ENCODE assay signal across 10 cellular contexts in genomic region chr2:233082934-233083755, GRCh38. TPM values are rescaled to one million over a fixed set of nuclear protein-coding genes. Genes with fewer than 3 reads are reported as not detected.
DNase-seq lines count a peak whose midpoint lies in the region; ATAC-seq, FAIRE-seq and TF ChIP-seq lines count a peak whose summit lies in the region.
"Had no signal": no experiment of that assay in that cellular context is flagged by ENCODE, and none has a peak within 500 bp of the region (broad histone marks: within the 10 kb centered on the region; RNA-seq: fewer than 3 reads in every experiment).

No MANE protein-coding gene starts in this region.

- no peaks in the 10 kb centered on the region for H3K36me3 ChIP-seq in kidney (ENCODE audit: control insufficient read depth in 1 of 2, insufficient read depth in 2 of 2, low read length in 2 of 2)
- H3K36me3 ChIP-seq in suprapubic skin: no peaks in the 10 kb centered on the region

- H3K4me1 ChIP-seq in kidney (ENCODE audit: control insufficient read depth in 1 of 2, insufficient read depth in 1 of 2, low read depth in 1 of 2, low read length in 2 of 2) (peaks cover 8 to 20% of the 10 kb centered on the region in 2 donors), suprapubic skin (peaks cover 10% of the 10 kb centered on the region)

- CTCF ChIA-PET in activated CD4-positive, alpha-beta T cell treated with anti-CD3 and anti-CD28 coated beads, Interleukin-2, amount 10 ng/mL, durations not matched to agents 7 days and 5 days (lab: Charles Lee): interaction anchor here (0.6 to 7.9 kb wide), 9 partner anchors 12 to 299 kb away, joined by 3 to 57 read pairs (median 4); partner anchors contain the start of gene INPP5D
- CTCF ChIA-PET in activated CD8-positive, alpha-beta T cell treated with anti-CD3 and anti-CD28 coated beads for 36 hours (lab: Charles Lee): interaction anchor here (1.1 to 5.3 kb wide), 5 partner anchors 13 to 30 kb away, joined by 3 to 32 read pairs (median 7); partner anchors contain the start of gene INPP5D

- 62% methylated on average over 6 of the region's 9 CpGs for WGBS in suprapubic skin

- intact Hi-C loops in activated CD8-positive, alpha-beta T cell treated with anti-CD3 and anti-CD28 coated beads for 36 hours (cut with micrococcal nuclease): loop anchor here (5.0 kb wide), 1 partner anchor 159 kb away; no protein-coding TSS in a partner anchor
- intact Hi-C loops in kidney (cut with DNase I): no loop called here

- H3K4me3 ChIP-seq in kidney (ENCODE audit: low read length in 2 of 2) (no peak overlapping the region), suprapubic skin (no peak overlapping the region)

- H3K27me3 Mint-ChIP-seq in activated CD4-positive, alpha-beta T cell treated with anti-CD3 and anti-CD28 coated beads, Interleukin-2, amount 10 ng/mL, durations not matched to agents 7 days and 5 days: no peaks in the 10 kb centered on the region
- no peaks in the 10 kb centered on the region for H3K27me3 Mint-ChIP-seq in activated CD8-positive, alpha-beta T cell treated with anti-CD3 and anti-CD28 coated beads for 36 hours

- H3K4me3 Mint-ChIP-seq in activated CD4-positive, alpha-beta T cell treated with anti-CD3 and anti-CD28 coated beads, Interleukin-2, amount 10 ng/mL, durations not matched to agents 7 days and 5 days: peak overlapping the region; percentile 65
- H3K4me3 Mint-ChIP-seq in activated CD8-positive, alpha-beta T cell treated with anti-CD3 and anti-CD28 coated beads for 36 hours: no peak overlapping the region

- peaks cover 89% of the 10 kb centered on the region for H3K4me1 Mint-ChIP-seq in activated CD4-positive, alpha-beta T cell treated with anti-CD3 and anti-CD28 coated beads, Interleukin-2, amount 10 ng/mL, durations not matched to agents 7 days and 5 days
- peaks cover 82% of the 10 kb centered on the region for H3K4me1 Mint-ChIP-seq in activated CD8-positive, alpha-beta T cell treated with anti-CD3 and anti-CD28 coated beads for 36 hours (ENCODE audit: low read depth)

- H3K9me3 ChIP-seq in kidney (ENCODE audit: control insufficient read depth in 1 of 2, low read length in 2 of 2) (no peaks in the 10 kb centered on the region), suprapubic skin (no peaks in the 10 kb centered on the region)

- H3K27me3 ChIP-seq in suprapubic skin: no peaks in the 10 kb centered on the region

- TF ChIP-seq POLR2A in suprapubic skin (IDR thresholded peaks at IDR 0.05): no peak

- no peak for TF ChIP-seq EP300 in suprapubic skin (IDR thresholded peaks at IDR 0.05)

- FAIRE-seq in kidney (lab: Jason Lieb, UNC): no peak

- no peak for TF ChIP-seq CTCF in activated CD8-positive, alpha-beta T cell treated with anti-CD3 and anti-CD28 coated beads for 36 hours (IDR thresholded peaks at IDR 0.05)
- TF ChIP-seq CTCF in kidney (IDR thresholded peaks at IDR 0.05; ENCODE audit: borderline replicate concordance, extremely low read depth, insufficient read depth): no peak
- no peak for TF ChIP-seq CTCF in suprapubic skin (IDR thresholded peaks at IDR 0.05)

- H3K9ac ChIP-seq in kidney (ENCODE audit: low read length in 2 of 2): no peak overlapping the region

- H3K27ac ChIP-seq in kidney (ENCODE audit: low read depth in 2 of 2, low read length in 2 of 2) (peak overlapping the region; percentile 30 to 86), suprapubic skin (peak overlapping the region; percentile 61)

- DNase-seq in activated CD4-positive, alpha-beta T cell treated with anti-CD3 and anti-CD28 coated beads, Interleukin-2, amount 10 ng/mL, durations not matched to agents 7 days and 5 days: no peak
- no peak for DNase-seq in activated CD4-positive, alpha-beta T cell treated with anti-CD3 and anti-CD28 coated beads, Interleukin-2, amount 50 U/mL, for 4 hours
- DNase-seq in activated CD8-positive, alpha-beta T cell treated with anti-CD3 and anti-CD28 coated beads for 36 hours: no peak
- peak; percentile 45 for DNase-seq in kidney
- peak in 1 of 2 donors; percentile 46 for DNase-seq in suprapubic skin (ENCODE audit: low spot score in 2 of 2)
- no peak for DNase-seq in AG08395 (ENCODE audit: low spot score)
- DNase-seq in H4 (ENCODE audit: low spot score): no peak

- POLR2A ChIA-PET in activated CD4-positive, alpha-beta T cell treated with anti-CD3 and anti-CD28 coated beads, Interleukin-2, amount 10 ng/mL, durations not matched to agents 7 days and 5 days (lab: Charles Lee): interaction anchor here (2.6 kb wide), 1 partner anchor 22 kb away, joined by 19 read pairs; the partner anchor contains the start of gene INPP5D
- POLR2A ChIA-PET in activated CD8-positive, alpha-beta T cell treated with anti-CD3 and anti-CD28 coated beads for 36 hours (lab: Charles Lee): interaction anchor here (0.6 to 10.3 kb wide), 8 partner anchors 9 to 336 kb away, joined by 3 to 119 read pairs (median 5); partner anchors contain the start of genes ATG16L1 and INPP5D

- no peak for ATAC-seq in activated CD8-positive, alpha-beta T cell treated with anti-CD3 and anti-CD28 coated beads for 36 hours
- no peak for ATAC-seq in HG02840 (IDR thresholded peaks at IDR 0.05; ENCODE audit: low FRiP score, unreplicated experiment)

- peaks cover 81% of the 10 kb centered on the region for H3K36me3 Mint-ChIP-seq in activated CD4-positive, alpha-beta T cell treated with anti-CD3 and anti-CD28 coated beads, Interleukin-2, amount 10 ng/mL, durations not matched to agents 7 days and 5 days (ENCODE audit: low read depth)
- peaks cover 51% of the 10 kb centered on the region for H3K36me3 Mint-ChIP-seq in activated CD8-positive, alpha-beta T cell treated with anti-CD3 and anti-CD28 coated beads for 36 hours (ENCODE audit: low read depth)

- no peaks in the 10 kb centered on the region for H3K9me3 Mint-ChIP-seq in activated CD4-positive, alpha-beta T cell treated with anti-CD3 and anti-CD28 coated beads, Interleukin-2, amount 10 ng/mL, durations not matched to agents 7 days and 5 days
- no peaks in the 10 kb centered on the region for H3K9me3 Mint-ChIP-seq in activated CD8-positive, alpha-beta T cell treated with anti-CD3 and anti-CD28 coated beads for 36 hours

- peak overlapping the region; percentile 88 for H3K27ac Mint-ChIP-seq in activated CD4-positive, alpha-beta T cell treated with anti-CD3 and anti-CD28 coated beads, Interleukin-2, amount 10 ng/mL, durations not matched to agents 7 days and 5 days
- H3K27ac Mint-ChIP-seq in activated CD8-positive, alpha-beta T cell treated with anti-CD3 and anti-CD28 coated beads for 36 hours: peak overlapping the region; percentile 85

RNA-seq across cellular contexts. Expression of gene INPP5D, which starts 23.0 kb away (rescaled TPM):
- total RNA-seq in activated CD4-positive, alpha-beta T cell treated with anti-CD3 and anti-CD28 coated beads, Interleukin-2, amount 10 ng/mL, durations not matched to agents 7 days and 5 days: 100 to 1,000 TPM; 121 to 138 TPM
- 10 to 100 TPM; 38.6 to 40.2 TPM for total RNA-seq in activated CD8-positive, alpha-beta T cell treated with anti-CD3 and anti-CD28 coated beads for 36 hours
- total RNA-seq in kidney: 29.6 TPM
- polyA plus RNA-seq in kidney (ENCODE audit: insufficient read depth, low read depth, low replicate concordance): 2.6 TPM
- total RNA-seq in suprapubic skin: 10 to 100 TPM in 2 of 4 donors, 1 to 10 TPM in 2; 6.5 to 18.7 (median 11.5) TPM
- 0.46 TPM in 1 of 2 replicates, not detected in the other for total RNA-seq in H4 (2014; rRNA removed; shearing (Covaris generic))

RNA-seq across cellular contexts. Expression of gene NEU2, which starts 50.7 kb away (rescaled TPM):
- not detected for total RNA-seq in activated CD4-positive, alpha-beta T cell treated with anti-CD3 and anti-CD28 coated beads, Interleukin-2, amount 10 ng/mL, durations not matched to agents 7 days and 5 days
- total RNA-seq in activated CD8-positive, alpha-beta T cell treated with anti-CD3 and anti-CD28 coated beads for 36 hours: not detected
- total RNA-seq in kidney: not detected
- polyA plus RNA-seq in kidney (ENCODE audit: insufficient read depth, low read depth, low replicate concordance): not detected
- total RNA-seq in suprapubic skin: 10 to 100 TPM in 1 of 4 donors, 1 to 10 TPM in 3; 1.7 to 19.9 (median 5.8) TPM
- not detected in 2 replicates for total RNA-seq in H4 (2014; rRNA removed; shearing (Covaris generic))
- total RNA-seq: aorta, RPMI7951 had no signal
- polyA plus RNA-seq: aorta had no signal
